13 cellular contexts compared by ENCODE assay signal in the genomic region with DNA sequence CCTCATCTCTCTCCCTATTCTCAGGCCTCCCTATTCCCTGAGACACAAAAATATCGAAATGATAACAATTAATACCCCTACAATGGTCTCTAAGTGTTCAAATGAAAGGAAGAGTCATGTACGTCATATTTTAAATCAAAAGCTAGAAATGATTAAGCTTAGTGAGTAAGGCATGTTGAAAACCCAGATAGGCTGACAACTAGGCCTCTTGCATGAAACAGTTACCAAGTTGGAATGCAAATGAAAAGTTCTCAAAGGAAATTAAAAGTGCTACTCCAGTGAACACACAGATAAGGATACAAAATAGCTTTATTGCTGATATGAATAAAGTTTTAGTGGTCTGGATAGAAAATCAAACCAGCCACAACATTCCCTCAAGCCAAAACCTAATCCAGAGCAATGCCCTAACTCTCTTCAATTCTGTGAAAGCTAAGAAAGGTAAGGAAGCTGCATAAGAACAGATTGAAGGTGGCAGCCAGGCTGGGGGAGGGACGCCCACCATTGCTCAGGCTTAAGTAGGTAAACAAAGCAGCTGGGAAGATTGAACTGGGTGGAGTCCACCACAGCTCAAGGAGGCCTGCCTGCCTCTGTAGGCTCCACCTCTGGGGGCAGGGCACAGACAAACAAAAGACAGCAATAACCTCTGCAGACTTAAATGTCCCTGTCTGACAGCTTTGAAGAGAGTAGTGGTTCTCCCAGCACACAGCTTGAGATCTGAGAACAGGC. TPM values are rescaled to one million over a fixed set of nuclear protein-coding genes. Genes with fewer than 3 reads are reported as not detected.
A peak's percentile ranks its signal among the peaks of the same experiment; 100 is the strongest.
DNase-seq lines count a peak whose midpoint lies in the region; ATAC-seq, FAIRE-seq and TF ChIP-seq lines count a peak whose summit lies in the region.
"Not testable (repeated sequence)": the region's sequence is repeated elsewhere in the genome, so short reads cannot be mapped to it uniquely, and the experiment has no call there.
"Had no signal": no experiment of that assay in that cellular context is flagged by ENCODE, and none has a peak within 500 bp of the region (broad histone marks: within the 10 kb centered on the region; RNA-seq: fewer than 3 reads in every experiment).

No MANE protein-coding gene starts in this region.

- H3K9me3 ChIP-seq in astrocyte (ENCODE audit: insufficient read depth, low read depth, low read length); mucosa of descending colon: not testable (repeated sequence)
- H3K9me3 ChIP-seq in endodermal cell (ENCODE audit: control insufficient read depth, low read length), result peaks cover 12% of the 10 kb centered on the region

- not testable (repeated sequence) for H3K27me3 Mint-ChIP-seq in activated T-cell treated with anti-CD3 and anti-CD28 coated beads, Interleukin-2, amount 50 U/mL, for 24 hours; astrocyte (ENCODE audit: low read depth, unreplicated experiment); endodermal cell (ENCODE audit: insufficient read depth)

- H3K36me3 Mint-ChIP-seq in activated T-cell treated with anti-CD3 and anti-CD28 coated beads, Interleukin-2, amount 50 U/mL, for 24 hours (ENCODE audit: low read depth), result peaks cover 42% of the 10 kb centered on the region
- H3K36me3 Mint-ChIP-seq in astrocyte (ENCODE audit: low read depth, unreplicated experiment), result not testable (repeated sequence)
- peaks cover 30% of the 10 kb centered on the region for H3K36me3 Mint-ChIP-seq in endodermal cell (ENCODE audit: low read depth)

- H3K36me3 ChIP-seq in astrocyte (ENCODE audit: insufficient read depth, low read length); endodermal cell (ENCODE audit: control insufficient read depth, insufficient read depth, low read length); mucosa of descending colon (ENCODE audit: low read depth): not testable (repeated sequence)

- in situ Hi-C loops in Caki2 (cut with HindIII; ENCODE audit: low pct_unique_long_range_greater_than_20kb, low sequenced_read_pairs), result not testable (repeated sequence)

- not testable (repeated sequence) for H3K4me3 ChIP-seq in astrocyte (ENCODE audit: insufficient read depth, low read depth, low read length); mucosa of descending colon
- H3K4me3 ChIP-seq in endodermal cell (ENCODE audit: low read length), result peak overlapping the region; percentile 36

- H3K4me2 ChIP-seq in astrocyte (ENCODE audit: low read length), result not testable (repeated sequence)

- not testable (repeated sequence) for H2AFZ ChIP-seq in astrocyte (ENCODE audit: low read depth, low read length)

- not testable (repeated sequence) for FAIRE-seq in astrocyte (lab: Jason Lieb, UNC)

- H3K4me1 Mint-ChIP-seq in activated T-cell treated with anti-CD3 and anti-CD28 coated beads, Interleukin-2, amount 50 U/mL, for 24 hours (ENCODE audit: low read depth), result peaks cover 54% of the 10 kb centered on the region
- H3K4me1 Mint-ChIP-seq in astrocyte (ENCODE audit: low read depth, unreplicated experiment), result peaks cover 11% of the 10 kb centered on the region
- not testable (repeated sequence) for H3K4me1 Mint-ChIP-seq in endodermal cell

- not testable (repeated sequence) for H3K27me3 ChIP-seq in astrocyte (ENCODE audit: insufficient read depth, low read length); endodermal cell (ENCODE audit: control insufficient read depth, insufficient read depth, low read length, poor library complexity, severe bottlenecking)

- intact Hi-C loops in mucosa of descending colon (cut with DNase I, micrococcal nuclease), result not testable (repeated sequence)

- peaks cover 12% of the 10 kb centered on the region for H3K4me1 ChIP-seq in astrocyte (ENCODE audit: insufficient read depth, low read length)
- not testable (repeated sequence) for H3K4me1 ChIP-seq in endodermal cell (ENCODE audit: control insufficient read depth, insufficient read depth, low read length); mucosa of descending colon (ENCODE audit: low read depth)

- H3K27ac Mint-ChIP-seq in activated T-cell treated with anti-CD3 and anti-CD28 coated beads, Interleukin-2, amount 50 U/mL, for 24 hours, result peak overlapping the region; percentile 37
- peak overlapping the region; percentile 75 for H3K27ac Mint-ChIP-seq in astrocyte (ENCODE audit: unreplicated experiment)
- H3K27ac Mint-ChIP-seq in endodermal cell, result not testable (repeated sequence)

- ATAC-seq in mucosa of descending colon, result not testable (repeated sequence)

- H3K4me3 Mint-ChIP-seq in activated T-cell treated with anti-CD3 and anti-CD28 coated beads, Interleukin-2, amount 50 U/mL, for 24 hours; astrocyte (ENCODE audit: unreplicated experiment); endodermal cell: not testable (repeated sequence)

- peaks cover 39% of the 10 kb centered on the region for H3K79me2 ChIP-seq in astrocyte (ENCODE audit: insufficient read depth, low read length)

- TF ChIP-seq CTCF in astrocyte (IDR thresholded peaks at IDR 0.05; ENCODE audit: insufficient read depth, low read depth, low read length); endodermal cell (conservative IDR thresholded peaks at IDR 0.05); mucosa of descending colon (IDR thresholded peaks at IDR 0.05): not testable (repeated sequence)

- peak overlapping the region; percentile 22 for H3K27ac ChIP-seq in astrocyte (ENCODE audit: low read depth, low read length)
- H3K27ac ChIP-seq in endodermal cell (ENCODE audit: low read depth, low read length), result not testable (repeated sequence)

- H4K20me1 ChIP-seq in astrocyte (ENCODE audit: insufficient read depth, low read length), result not testable (repeated sequence)

- WGBS in endodermal cell (ENCODE audit: insufficient coverage in 1 of 2, insufficient read length in 1 of 2), 2 experiments, result 92 to 100% methylated on average over 1 to 3 of the region's 3 CpGs

- DNase-seq in Caki2 (ENCODE audit: low read depth), result peak; percentile 13
- DNase-seq in NCI-H226, result peak; percentile 43
- not testable (repeated sequence) for DNase-seq in activated T-cell treated with anti-CD3 and anti-CD28 coated beads, Interleukin-2, amount 50 U/mL, for 24 hours; endodermal cell
- DNase-seq in astrocyte (ENCODE audit: low read depth), result peak; percentile 47
- peak; percentile 36 for DNase-seq in glomerular visceral epithelial cell (ENCODE audit: extremely low spot score)
- DNase-seq in mucosa of descending colon, result peak in 2 of 3 donors; percentile 12 to 27

- not testable (repeated sequence) for H3K9me3 Mint-ChIP-seq in activated T-cell treated with anti-CD3 and anti-CD28 coated beads, Interleukin-2, amount 50 U/mL, for 24 hours
- H3K9me3 Mint-ChIP-seq in astrocyte (ENCODE audit: unreplicated experiment) (peaks cover 16% of the 10 kb centered on the region), endodermal cell (peaks cover 50% of the 10 kb centered on the region)

- not testable (repeated sequence) for H3K9ac ChIP-seq in astrocyte (ENCODE audit: low read length); endodermal cell (ENCODE audit: extremely low read depth, low read length, poor library complexity, severe bottlenecking)

RNA-seq across cellular contexts. Expression of a gene that starts 12.5 kb away (rescaled TPM):
- total RNA-seq in Caki2 (2014; rRNA removed; shearing (Covaris generic); ENCODE audit: low replicate concordance), result 0.64 and 2.5 TPM in 2 replicates
- total RNA-seq in astrocyte, result 1.9 and 2.6 TPM in 2 replicates
- total RNA-seq in endodermal cell, result 1 to 10 TPM in 1 of 2 donors, not detected in 1; 2.9 TPM
- 6.7 TPM for polyA plus RNA-seq in endodermal cell (2013, experiment 1 of 2)
- polyA plus RNA-seq in endodermal cell (2013, experiment 2 of 2), result 6.0 TPM
- total RNA-seq in mucosa of descending colon, result 1 to 10 TPM; 2.6 to 4.9 (median 4.7) TPM
- total RNA-seq: HT-29 had no signal

RNA-seq across cellular contexts. Expression of a gene that starts 21.3 kb away (rescaled TPM):
- 2.5 TPM in 1 of 2 replicates, not detected in the other for total RNA-seq in Caki2 (2014; rRNA removed; shearing (Covaris generic); ENCODE audit: low replicate concordance)
- total RNA-seq in astrocyte (0.17 and 0.23 TPM in 2 replicates), endodermal cell (under 1 TPM in 1 of 2 donors, not detected in 1; 0.53 TPM), mucosa of descending colon (1 to 10 TPM in 1 of 3 donors, under 1 TPM in 2; 0.47 to 1.1 (median 0.72) TPM)
- polyA plus RNA-seq in endodermal cell (2013, experiment 1 of 2), result 1.5 TPM
- polyA plus RNA-seq in endodermal cell (2013, experiment 2 of 2), result 1.2 TPM
- total RNA-seq: HT-29 had no signal

RNA-seq across cellular contexts. Expression of a gene that starts 43.5 kb away (rescaled TPM):
- not detected in 2 replicates for total RNA-seq in Caki2 (2014; rRNA removed; shearing (Covaris generic); ENCODE audit: low replicate concordance)
- total RNA-seq in astrocyte, result not detected in 2 replicates
- not detected for total RNA-seq in endodermal cell
- not detected for polyA plus RNA-seq in endodermal cell (2013, experiment 1 of 2)
- polyA plus RNA-seq in endodermal cell (2013, experiment 2 of 2), result not detected
- total RNA-seq in mucosa of descending colon, result not detected
- total RNA-seq: Caco-2; CD4-positive, alpha-beta T cell; Daoy; H7; HT-29 had no signal
- polyA plus RNA-seq: AG04450 had no signal
